ENCODE assay signal across 12 cellular contexts in the genomic region with DNA sequence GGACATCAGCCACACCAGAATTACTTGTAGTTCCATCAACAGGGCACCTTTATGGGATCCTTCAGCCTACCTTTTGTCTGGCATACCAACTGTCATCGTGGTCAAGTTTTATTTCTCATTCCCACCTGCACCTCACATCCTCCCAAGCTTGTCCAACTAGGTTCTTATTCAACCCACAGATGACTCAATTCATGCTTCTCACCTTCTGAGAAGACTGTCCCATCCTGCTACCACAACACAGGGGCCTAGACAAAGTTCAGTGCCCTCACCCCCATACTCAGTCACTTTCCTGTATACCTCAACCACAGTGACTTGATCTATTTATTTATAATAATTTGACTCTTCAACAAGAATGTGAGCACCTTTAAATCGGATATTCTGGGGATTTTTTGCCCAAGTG.
DNase-seq lines count a peak whose midpoint lies in the region; ATAC-seq and TF ChIP-seq lines count a peak whose summit lies in the region.
"Had no signal": no experiment of that assay in that cellular context is flagged by ENCODE, and none has a peak within 500 bp of the region (broad histone marks: within the 10 kb centered on the region; RNA-seq: fewer than 3 reads in every experiment).

No MANE protein-coding gene starts in this region.

- H3K27ac Mint-ChIP-seq in HFFc6 (no peak overlapping the region), T-cell (no peak overlapping the region)

- TF ChIP-seq CTCF in C4-2B (conservative IDR thresholded peaks at IDR 0.05) (no peak), left ventricle myocardium inferior (IDR thresholded peaks at IDR 0.05; ENCODE audit: borderline replicate concordance) (no peak), HFFc6 (IDR thresholded peaks at IDR 0.05) (no peak)

- H3K4me1 Mint-ChIP-seq in HFFc6 (ENCODE audit: low read depth) (peaks cover 24% of the 10 kb centered on the region), T-cell (peaks cover 0 to 4% (median 0%) of the 10 kb centered on the region in 3 donors)

- no peaks in the 10 kb centered on the region for H3K9me3 ChIP-seq in left ventricle myocardium inferior (replicated peaks)

- peak overlapping the region; percentile 45 for H3K27ac ChIP-seq in C4-2B
- H3K27ac ChIP-seq in left ventricle myocardium inferior (replicated peaks): no peak overlapping the region
- H3K27ac ChIP-seq: brain microvascular endothelial cell, epithelial cell of prostate, SK-N-MC had no signal

- H3K4me3 Mint-ChIP-seq in HFFc6 (no peak overlapping the region), T-cell (no peak overlapping the region)

- no peaks in the 10 kb centered on the region; the same call in 1 of the 2 replicates for H3K27me3 Mint-ChIP-seq in HFFc6 (ENCODE audit: insufficient read depth)
- H3K27me3 Mint-ChIP-seq in T-cell: no peaks in the 10 kb centered on the region

- CTCF ChIA-PET in T-cell (lab: Charles Lee): interaction anchor here in 1 of 2 donors (0.6 kb wide), 1 partner anchor 11 kb away, joined by 3 read pairs; no protein-coding TSS in a partner anchor

- H3K9me3 Mint-ChIP-seq in HFFc6 (no peaks in the 10 kb centered on the region), T-cell (no peaks in the 10 kb centered on the region)

- H3K27me3 ChIP-seq in left ventricle myocardium inferior (ENCODE audit: low read depth): no peaks in the 10 kb centered on the region
- H3K27me3 ChIP-seq: brain microvascular endothelial cell had no signal

- H3K4me3 ChIP-seq in left ventricle myocardium inferior: no peak overlapping the region
- H3K4me3 ChIP-seq: SK-N-MC had no signal

- H3K36me3 Mint-ChIP-seq in HFFc6 (ENCODE audit: low read depth): peaks cover 17% of the 10 kb centered on the region
- H3K36me3 Mint-ChIP-seq in T-cell: peaks cover 59% of the 10 kb centered on the region

- H3K4me1 ChIP-seq in left ventricle myocardium inferior: peaks cover 13% of the 10 kb centered on the region

- POLR2A ChIA-PET in T-cell (lab: Charles Lee): interaction anchor here in 1 of 2 donors (0.6 kb wide), 1 partner anchor 252 kb away, joined by 3 read pairs; no protein-coding TSS in a partner anchor

- H3K36me3 ChIP-seq in left ventricle myocardium inferior: peaks cover 5% of the 10 kb centered on the region
- H3K36me3 ChIP-seq: brain microvascular endothelial cell had no signal

- ATAC-seq in GM18907 (IDR thresholded peaks at IDR 0.05; ENCODE audit: unreplicated experiment) (peak; percentile 84), HG02759 (IDR thresholded peaks at IDR 0.05; ENCODE audit: unreplicated experiment) (peak; percentile 75), HG03521 (IDR thresholded peaks at IDR 0.05; ENCODE audit: unreplicated experiment) (peak; percentile 80), T-cell (replicated peaks in 1 of 4) (no peak)

- DNase-seq in left ventricle myocardium inferior: no peak
- no peak for DNase-seq in DMS153 treated with DMSO at 0.1 percent for 48 hours (lab: John Stamatoyannopoulos, UW; ENCODE audit: unreplicated experiment)
- no peak for DNase-seq in HFFc6
- DNase-seq in T-cell: no peak
- DNase-seq: brain microvascular endothelial cell, NCI-H524 had no signal

- intact Hi-C loops in left ventricle myocardium inferior (cut with micrococcal nuclease): no loop called here

Comparison
In these comparisons a context has a peak if more than half of its experiments do, and no peak if none do; other contexts are left out.
1. ATAC-seq: peak in GM18907 (single experiment), HG02759 (single experiment) and HG03521 (single experiment); none in T-cell (0 of 4).